Comparison of ENCODE assay signal across 16 cellular contexts in genomic region chr9:123710299-123710698, GRCh38.
A peak's percentile ranks its signal among the peaks of the same experiment; 100 is the strongest.
DNase-seq lines count a peak whose midpoint lies in the region; FAIRE-seq and TF ChIP-seq lines count a peak whose summit lies in the region.
"Had no signal": no experiment of that assay in that cellular context is flagged by ENCODE, and none has a peak within 500 bp of the region (broad histone marks: within the 10 kb centered on the region; RNA-seq: fewer than 3 reads in every experiment).

No MANE protein-coding gene starts in this region.

- H3K4me1 ChIP-seq in prostate gland (replicated peaks) = no peaks in the 10 kb centered on the region
- H3K4me1 ChIP-seq: psoas muscle had no signal

- TF ChIP-seq CTCF in brain microvascular endothelial cell (IDR thresholded peaks at IDR 0.05; ENCODE audit: low read depth, low read length, missing control alignments) (no peak), prostate gland (IDR thresholded peaks at IDR 0.05) (no peak)

- H3K4me3 ChIP-seq in brain microvascular endothelial cell (ENCODE audit: low read depth, low read length) (no peak overlapping the region), prostate gland (no peak overlapping the region)
- H3K4me3 ChIP-seq: psoas muscle had no signal

- TF ChIP-seq POLR2A in prostate gland (IDR thresholded peaks at IDR 0.05) = no peak

- H3K27ac ChIP-seq in brain microvascular endothelial cell (no peak overlapping the region), prostate gland (no peak overlapping the region)
- H3K27ac ChIP-seq: psoas muscle had no signal

- H3K27me3 ChIP-seq in brain microvascular endothelial cell (replicated peaks) = no peaks in the 10 kb centered on the region
- no peaks in the 10 kb centered on the region for H3K27me3 ChIP-seq in prostate gland (replicated peaks; ENCODE audit: insufficient read depth)

- 94% methylated on average over 1 of the region's 1 CpG for WGBS in prostate gland

- DNase-seq in COLO829 (ENCODE audit: low spot score) (peak; percentile 53), HTR-8/SVneo (ENCODE audit: insufficient read length, low spot score) (peak; percentile 10), brain microvascular endothelial cell (peak; percentile 94), kidney glomerular epithelial cell (lab: John Stamatoyannopoulos, UW) (peak; percentile 87), prostate gland (ENCODE audit: low spot score) (no peak), pons (ENCODE audit: low spot score) (no peak), OCI-M2 (lab: John Stamatoyannopoulos, UW; ENCODE audit: unreplicated experiment) (no peak), NCI-H146 treated with DMSO at 0.1 percent for 48 hours (lab: John Stamatoyannopoulos, UW; ENCODE audit: unreplicated experiment) (no peak)
- DNase-seq: activated naive CD8-positive, alpha-beta T cell treated with anti-CD3 and anti-CD28 coated beads, Interleukin-2, amount 50 U/mL, for 24 hours; CD4-positive, CD25-positive, alpha-beta regulatory T cell; midbrain; NCI-H1105; NCI-H510A treated with DMSO at 0.1 percent for 48 hours; psoas muscle; stimulated activated CD4-positive, alpha-beta T cell treated with anti-CD3 and anti-CD28 coated beads, Interleukin-4, amount 100 ng/mL, for 1 hour; stimulated activated naive CD8-positive, alpha-beta T cell treated with anti-CD3 and anti-CD28 coated beads, Interleukin-15, Interleukin-2, amounts not matched to agents 100 U/mL and 50 U/mL, for 24 hours had no signal

- in situ Hi-C loops in brain microvascular endothelial cell (cut with HindIII; ENCODE audit: low pct_ligation_motif_present, low sequenced_read_pairs) = no loop called here

- H3K9me3 ChIP-seq in prostate gland = no peaks in the 10 kb centered on the region
- H3K9me3 ChIP-seq: psoas muscle had no signal

- H3K36me3 ChIP-seq in brain microvascular endothelial cell (replicated peaks) (no peaks in the 10 kb centered on the region), prostate gland (no peaks in the 10 kb centered on the region)

- intact Hi-C loops in prostate gland (cut with DNase I) = no loop called here

- no peak for FAIRE-seq in HTR-8/SVneo (lab: Jason Lieb, UNC)

Comparison
In these comparisons a context has a peak if more than half of its experiments do, and no peak if none do; other contexts are left out.
1. DNase-seq: peak in COLO829 (single experiment), HTR-8/SVneo (single experiment), brain microvascular endothelial cell (single experiment) and kidney glomerular epithelial cell (single experiment); none in prostate gland (single experiment), pons (single experiment), OCI-M2 (single experiment) and NCI-H146 treated with DMSO at 0.1 percent for 48 hours (single experiment).